Comparison of ENCODE assay signal across 20 cellular contexts in the genomic region with DNA sequence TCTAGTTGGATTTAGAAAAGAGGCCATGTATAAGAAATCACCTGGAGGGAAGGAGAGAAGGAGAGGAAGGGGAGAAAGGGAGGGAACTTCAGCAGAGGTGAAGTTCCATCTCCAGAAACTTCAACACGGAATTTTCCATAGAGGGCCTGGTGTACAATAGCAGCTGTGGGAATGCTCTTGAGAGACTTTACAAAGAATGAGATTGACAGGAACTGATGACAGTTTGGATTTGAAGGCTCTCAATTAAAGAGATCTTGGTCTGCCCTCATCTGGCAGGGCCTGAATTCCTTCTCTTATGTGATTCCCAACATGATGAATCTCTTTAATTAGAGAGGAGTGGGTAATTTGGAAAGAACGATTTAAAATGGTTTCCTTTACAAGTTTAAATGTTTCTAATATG.
A peak's percentile ranks its signal among the peaks of the same experiment; 100 is the strongest.
DNase-seq lines count a peak whose midpoint lies in the region; ATAC-seq, FAIRE-seq and TF ChIP-seq lines count a peak whose summit lies in the region.
"Had no signal": no experiment of that assay in that cellular context is flagged by ENCODE, and none has a peak within 500 bp of the region (broad histone marks: within the 10 kb centered on the region; RNA-seq: fewer than 3 reads in every experiment).

No MANE protein-coding gene starts in this region.

- H3K27ac Mint-ChIP-seq in activated naive CD4-positive, alpha-beta T cell treated with anti-CD3 and anti-CD28 coated beads, Interleukin-2, amount 50 U/mL, for 24 hours = peak overlapping the region; percentile 10
- H3K27ac Mint-ChIP-seq in activated naive CD4-positive, alpha-beta T cell treated with anti-CD3 and anti-CD28 coated beads, Interleukin-2, amount 50 U/mL, for 72 hours = peak overlapping the region in 1 of 2 donors; percentile 56
- no peak overlapping the region for H3K27ac Mint-ChIP-seq in neural progenitor cell
- H3K27ac Mint-ChIP-seq: activated naive CD8-positive, alpha-beta T cell treated with anti-CD3 and anti-CD28 coated beads for 36 hours; CD4-positive, alpha-beta T cell had no signal

- H3K4me3 ChIP-seq in GM12878 = no peak overlapping the region
- no peak overlapping the region for H3K4me3 ChIP-seq in neural progenitor cell
- no peak overlapping the region for H3K4me3 ChIP-seq in hepatocyte
- H3K4me3 ChIP-seq in foreskin fibroblast (ENCODE audit: low read depth in 1 of 2, low read length in 2 of 2) = no peak overlapping the region
- H3K4me3 ChIP-seq: HAP-1, heart right ventricle, psoas muscle, SJSA1, tibial artery had no signal

- peak; percentile 26 for FAIRE-seq in GM18507 (lab: Jason Lieb, UNC)
- no peak for FAIRE-seq in GM12878 (lab: Jason Lieb, UNC)

- H3K9ac ChIP-seq in GM12878 (ENCODE audit: control insufficient read depth, insufficient read depth, low read length) (no peak overlapping the region), neural progenitor cell (no peak overlapping the region)

- H3K4me3 Mint-ChIP-seq in activated naive CD4-positive, alpha-beta T cell treated with anti-CD3 and anti-CD28 coated beads, Interleukin-2, amount 50 U/mL, for 24 hours = no peak overlapping the region
- no peak overlapping the region for H3K4me3 Mint-ChIP-seq in neural progenitor cell
- H3K4me3 Mint-ChIP-seq: activated naive CD8-positive, alpha-beta T cell treated with anti-CD3 and anti-CD28 coated beads for 36 hours; CD4-positive, alpha-beta T cell; IgD-negative memory B cell had no signal

- H3K36me3 ChIP-seq in GM12878 (ENCODE audit: control insufficient read depth in 2 of 2, insufficient read depth in 2 of 2, low read length in 1 of 2) (no peaks in the 10 kb centered on the region), neural progenitor cell (no peaks in the 10 kb centered on the region), hepatocyte (replicated peaks; ENCODE audit: insufficient read depth, low read depth) (no peaks in the 10 kb centered on the region)
- H3K36me3 ChIP-seq: HAP-1, heart right ventricle, SJSA1, tibial artery had no signal

- DNase-seq in activated naive CD4-positive, alpha-beta T cell treated with anti-CD3 and anti-CD28 coated beads, Interleukin-2, amount 50 U/mL, for 72 hours (ENCODE audit: low spot score in 2 of 2) = no peak
- DNase-seq in GM18507 (ENCODE audit: extremely low spot score, insufficient read length, low read depth) (no peak), GM12878 (ENCODE audit: low read depth, low spot score) (no peak), neural progenitor cell (ENCODE audit: low spot score) (peak; percentile 7), hepatocyte (ENCODE audit: low spot score) (no peak), foreskin fibroblast (no peak)
- DNase-seq: activated CD4-positive, alpha-beta T cell treated with anti-CD3 and anti-CD28 coated beads, Interleukin-2, amount 50 U/mL, for 48 hours; activated naive CD8-positive, alpha-beta T cell treated with anti-CD3 and anti-CD28 coated beads for 36 hours; activated T-cell treated with anti-CD3 and anti-CD28 coated beads, Interleukin-2, amount 50 U/mL, for 1 hour; CD4-positive, alpha-beta T cell; heart right ventricle; NCI-H2029 treated with DMSO at 0.1 percent for 48 hours; NCI-H510A treated with DMSO at 0.1 percent for 48 hours; psoas muscle; tibial artery had no signal

- no peak for TF ChIP-seq EP300 in GM12878 (IDR thresholded peaks at IDR 0.05; ENCODE audit: borderline replicate concordance in 1 of 2, control insufficient read depth in 1 of 2, low read depth in 2 of 2, low read length in 2 of 2)

- peaks cover 82% of the 10 kb centered on the region for H3K4me1 Mint-ChIP-seq in activated naive CD4-positive, alpha-beta T cell treated with anti-CD3 and anti-CD28 coated beads, Interleukin-2, amount 50 U/mL, for 24 hours
- H3K4me1 Mint-ChIP-seq in neural progenitor cell = peaks cover 21% of the 10 kb centered on the region

- POLR2A ChIA-PET in GM12878 (lab: Charles Lee) = no interaction called here

- no TSS peak for BruUV-seq in GM12878 (replicated peaks; lab: Mats Ljungman, UMichigan)

- H3K4me2 ChIP-seq in GM12878 (ENCODE audit: control insufficient read depth, insufficient read depth) (peak overlapping the region; percentile 26; the same call in 1 of the 2 replicates), neural progenitor cell (no peak overlapping the region), hepatocyte (no peak overlapping the region)

- peaks cover 36% of the 10 kb centered on the region for H3K79me2 ChIP-seq in GM12878 (ENCODE audit: control insufficient read depth, insufficient read depth, low read length)
- H3K79me2 ChIP-seq in neural progenitor cell (ENCODE audit: low read depth) = no peaks in the 10 kb centered on the region
- peaks cover 88% of the 10 kb centered on the region for H3K79me2 ChIP-seq in hepatocyte

- peaks cover 11% of the 10 kb centered on the region for H3K36me3 Mint-ChIP-seq in activated naive CD4-positive, alpha-beta T cell treated with anti-CD3 and anti-CD28 coated beads, Interleukin-2, amount 50 U/mL, for 24 hours
- no peaks in the 10 kb centered on the region for H3K36me3 Mint-ChIP-seq in activated naive CD4-positive, alpha-beta T cell treated with anti-CD3 and anti-CD28 coated beads, Interleukin-2, amount 50 U/mL, for 72 hours
- H3K36me3 Mint-ChIP-seq in neural progenitor cell = no peaks in the 10 kb centered on the region
- H3K36me3 Mint-ChIP-seq: IgD-negative memory B cell had no signal

- H3K27me3 ChIP-seq in GM12878 (replicated peaks in 1 of 2; ENCODE audit: control insufficient read depth in 2 of 2, insufficient read depth in 2 of 2, low read length in 1 of 2) (no peaks in the 10 kb centered on the region), neural progenitor cell (no peaks in the 10 kb centered on the region), hepatocyte (no peaks in the 10 kb centered on the region)
- H3K27me3 ChIP-seq: heart right ventricle, SJSA1, tibial artery had no signal

- in situ Hi-C loops in GM12878 (cut with MboI) = no loop called here

- SMC1A ChIA-PET in GM12878 (lab: Charles Lee; ENCODE audit: uncharacterized antibody, unreplicated experiment) = interaction anchor here (0.7 to 2.2 kb wide), 9 partner anchors 8 to 548 kb away, joined by 3 to 13 read pairs (median 3); no protein-coding TSS in a partner anchor

- no peaks in the 10 kb centered on the region for H3K9me3 Mint-ChIP-seq in activated naive CD4-positive, alpha-beta T cell treated with anti-CD3 and anti-CD28 coated beads, Interleukin-2, amount 50 U/mL, for 24 hours
- H3K9me3 Mint-ChIP-seq in activated naive CD4-positive, alpha-beta T cell treated with anti-CD3 and anti-CD28 coated beads, Interleukin-2, amount 50 U/mL, for 72 hours = peaks cover 0 to 4% of the 10 kb centered on the region in 2 donors
- no peaks in the 10 kb centered on the region for H3K9me3 Mint-ChIP-seq in neural progenitor cell
- H3K9me3 Mint-ChIP-seq: activated naive CD8-positive, alpha-beta T cell treated with anti-CD3 and anti-CD28 coated beads for 36 hours; CD4-positive, alpha-beta T cell had no signal

- H3K9me3 ChIP-seq in GM12878 (replicated peaks; ENCODE audit: control insufficient read depth, insufficient read depth, low read length) (peaks cover 1% of the 10 kb centered on the region; the same call in 1 of the 3 replicates), neural progenitor cell (ENCODE audit: low read depth) (no peaks in the 10 kb centered on the region), hepatocyte (ENCODE audit: low read depth) (no peaks in the 10 kb centered on the region)
- H3K9me3 ChIP-seq: HAP-1, heart right ventricle, psoas muscle, SJSA1, tibial artery had no signal

- no peaks in the 10 kb centered on the region for H3K27me3 Mint-ChIP-seq in activated naive CD4-positive, alpha-beta T cell treated with anti-CD3 and anti-CD28 coated beads, Interleukin-2, amount 50 U/mL, for 24 hours
- no peaks in the 10 kb centered on the region for H3K27me3 Mint-ChIP-seq in neural progenitor cell (ENCODE audit: insufficient read depth, low read depth)
- H3K27me3 Mint-ChIP-seq: activated naive CD8-positive, alpha-beta T cell treated with anti-CD3 and anti-CD28 coated beads for 36 hours; CD4-positive, alpha-beta T cell; IgD-negative memory B cell had no signal

- ATAC-seq in activated naive CD4-positive, alpha-beta T cell treated with anti-CD3 and anti-CD28 coated beads, Interleukin-2, amount 50 U/mL, for 72 hours = no peak
- no peak for ATAC-seq in GM12878
- no peak for ATAC-seq in HG03378 (IDR thresholded peaks at IDR 0.05; ENCODE audit: unreplicated experiment)

- no peaks in the 10 kb centered on the region for H3K9me2 ChIP-seq in hepatocyte (replicated peaks; ENCODE audit: insufficient read depth)

- H3K4me1 ChIP-seq in GM12878 (ENCODE audit: control insufficient read depth, insufficient read depth, low read length) (peaks cover 34% of the 10 kb centered on the region), neural progenitor cell (peaks cover 14% of the 10 kb centered on the region), hepatocyte (ENCODE audit: insufficient read depth) (peaks cover 34% of the 10 kb centered on the region)
- H3K4me1 ChIP-seq: SJSA1 had no signal

- intact Hi-C loops in GM12878 (cut with micrococcal nuclease; ENCODE audit: unreplicated experiment) = no loop called here

- 0 out of 6 replicates have a peak, but pooled peaks of 1 of the 3 experiments have one; percentile 3 for TF ChIP-seq CTCF in GM12878 (IDR thresholded peaks at IDR 0.05 in 2 of 3, conservative IDR thresholded peaks at IDR 0.05 in 1 of 3; ENCODE audit: control insufficient read depth in 2 of 3, extremely low read depth in 1 of 3, insufficient read depth in 1 of 3, low read depth in 3 of 3, low read length in 3 of 3)
- no peak for TF ChIP-seq CTCF in neural progenitor cell (IDR thresholded peaks at IDR 0.05)
- no peak for TF ChIP-seq CTCF in hepatocyte (IDR thresholded peaks at IDR 0.05; ENCODE audit: poor library complexity)
- TF ChIP-seq CTCF in foreskin fibroblast (IDR thresholded peaks at IDR 0.05; ENCODE audit: low read depth, low read length) = no peak

- H2AFZ ChIP-seq in GM12878 (ENCODE audit: control insufficient read depth, low read depth, low read length) = no peak overlapping the region
- no peak overlapping the region for H2AFZ ChIP-seq in neural progenitor cell (replicated peaks)
- H2AFZ ChIP-seq in hepatocyte = no peak overlapping the region

- TF ChIP-seq RAD21 in GM12878 (IDR thresholded peaks at IDR 0.05; ENCODE audit: insufficient read depth, low read depth, low read length) = 0 out of 2 replicates have a peak, but pooled peaks have one; percentile 4

- no peak for TF ChIP-seq POLR2A in GM12878 (IDR thresholded peaks at IDR 0.05; ENCODE audit: low read depth, low read length)

- CTCF ChIA-PET in GM12878 (lab: Yijun Ruan, JAX) = interaction anchor here (0.6 to 1.8 kb wide), 5 partner anchors 19 to 322 kb away, joined by 3 to 4 read pairs (median 3); no protein-coding TSS in a partner anchor

- 67% methylated on average over 2 of the region's 2 CpGs for WGBS in GM12878 (ENCODE audit: insufficient coverage, insufficient replicate concordance, low lambda C conversion rate, missing lambda C conversion rate)
- WGBS in hepatocyte (ENCODE audit: low lambda C conversion rate, missing lambda C conversion rate) = 73% methylated on average over 2 of the region's 2 CpGs

- peak overlapping the region; percentile 49; the same call in 1 of the 2 replicates for H3K27ac ChIP-seq in GM12878 (ENCODE audit: control insufficient read depth, insufficient read depth)
- no peak overlapping the region for H3K27ac ChIP-seq in neural progenitor cell
- no peak overlapping the region for H3K27ac ChIP-seq in hepatocyte
- H3K27ac ChIP-seq: psoas muscle, SJSA1, tibial artery had no signal

- RAD21 ChIA-PET in GM12878 (lab: Charles Lee; ENCODE audit: unreplicated experiment) = interaction anchor here (0.9 to 1.4 kb wide), 3 partner anchors 14 to 463 kb away, joined by 3 to 5 read pairs (median 3); no protein-coding TSS in a partner anchor

- H3F3A ChIP-seq in neural progenitor cell (ENCODE audit: low read depth) = no peaks in the 10 kb centered on the region

- H4K20me1 ChIP-seq in GM12878 (ENCODE audit: control insufficient read depth, insufficient read depth) = no peaks in the 10 kb centered on the region
- no peaks in the 10 kb centered on the region for H4K20me1 ChIP-seq in neural progenitor cell (ENCODE audit: low read depth)
- peaks cover 4% of the 10 kb centered on the region for H4K20me1 ChIP-seq in hepatocyte (ENCODE audit: insufficient read depth, poor library complexity, severe bottlenecking)
